Comparison of ENCODE assay signal across 15 cellular contexts in genomic region chr11:46666516-46666915, GRCh38. TPM values are rescaled to one million over a fixed set of nuclear protein-coding genes. Genes with fewer than 3 reads are reported as not detected.
A peak's percentile ranks its signal among the peaks of the same experiment; 100 is the strongest.
DNase-seq lines count a peak whose midpoint lies in the region; ATAC-seq and TF ChIP-seq lines count a peak whose summit lies in the region.
"Had no signal": no experiment of that assay in that cellular context is flagged by ENCODE, and none has a peak within 500 bp of the region (broad histone marks: within the 10 kb centered on the region; RNA-seq: fewer than 3 reads in every experiment).

No MANE protein-coding gene starts in this region.

- peaks cover 27% of the 10 kb centered on the region for H3K4me1 ChIP-seq in OCI-LY1 (ENCODE audit: insufficient read depth, low read length, severe bottlenecking)
- H3K4me1 ChIP-seq in suprapubic skin = peaks cover 8% of the 10 kb centered on the region
- H3K4me1 ChIP-seq: psoas muscle had no signal

- H3K27me3 ChIP-seq in OCI-LY1 (ENCODE audit: insufficient read depth, low read length) (no peaks in the 10 kb centered on the region), suprapubic skin (no peaks in the 10 kb centered on the region)

- no peaks in the 10 kb centered on the region for H3K9me2 ChIP-seq in OCI-LY1 (ENCODE audit: low read depth, low read length)

- intact Hi-C loops in activated CD8-positive, alpha-beta T cell treated with anti-CD3 and anti-CD28 coated beads for 36 hours (cut with micrococcal nuclease) = no loop called here

- peak; percentile 65 for DNase-seq in choroid plexus epithelial cell (ENCODE audit: low read depth)
- DNase-seq in memory B cell (ENCODE audit: low spot score in 2 of 2) = no peak
- DNase-seq in suprapubic skin (ENCODE audit: low spot score in 2 of 2) = peak; percentile 50 to 60
- DNase-seq in activated CD8-positive, alpha-beta T cell treated with anti-CD3 and anti-CD28 coated beads for 36 hours = no peak
- no peak for DNase-seq in NCI-H1048 (lab: John Stamatoyannopoulos, UW)
- DNase-seq: CD8-positive, alpha-beta T cell; GOT3; Kasumi-1; midbrain; NCI-H2081; NCI-H774 had no signal

- peak overlapping the region; percentile 73 for H3K27ac Mint-ChIP-seq in memory B cell
- H3K27ac Mint-ChIP-seq in activated CD8-positive, alpha-beta T cell treated with anti-CD3 and anti-CD28 coated beads for 36 hours = no peak overlapping the region
- H3K27ac Mint-ChIP-seq: CD8-positive, alpha-beta T cell had no signal

- no peaks in the 10 kb centered on the region for H3K9me3 ChIP-seq in OCI-LY1 (ENCODE audit: low read length)
- no peaks in the 10 kb centered on the region for H3K9me3 ChIP-seq in suprapubic skin
- H3K9me3 ChIP-seq: psoas muscle had no signal

- H3K4me3 ChIP-seq in OCI-LY1 (ENCODE audit: low read depth, low read length, poor library complexity, severe bottlenecking) (no peak overlapping the region), choroid plexus epithelial cell (ENCODE audit: low read depth, low read length) (no peak overlapping the region), suprapubic skin (no peak overlapping the region)
- H3K4me3 ChIP-seq: psoas muscle had no signal

- H3K9me3 Mint-ChIP-seq in memory B cell = no peaks in the 10 kb centered on the region
- no peaks in the 10 kb centered on the region for H3K9me3 Mint-ChIP-seq in activated CD8-positive, alpha-beta T cell treated with anti-CD3 and anti-CD28 coated beads for 36 hours
- H3K9me3 Mint-ChIP-seq: activated naive CD4-positive, alpha-beta T cell treated with anti-CD3 and anti-CD28 coated beads, Interleukin-2, amount 50 U/mL, for 24 hours; CD8-positive, alpha-beta T cell had no signal

- H3K36me3 ChIP-seq in OCI-LY1 (ENCODE audit: insufficient read depth, low read length) (peaks cover 84% of the 10 kb centered on the region), suprapubic skin (peaks cover 98% of the 10 kb centered on the region)

- 69% methylated on average over 5 of the region's 5 CpGs for WGBS in suprapubic skin

- ATAC-seq in memory B cell (ENCODE audit: low read depth) = no peak
- ATAC-seq in activated CD8-positive, alpha-beta T cell treated with anti-CD3 and anti-CD28 coated beads for 36 hours = no peak
- ATAC-seq in HG02970 (IDR thresholded peaks at IDR 0.05; ENCODE audit: low FRiP score, unreplicated experiment) = no peak
- ATAC-seq: CD8-positive, alpha-beta T cell had no signal

- H3K4me1 Mint-ChIP-seq in memory B cell = no peaks in the 10 kb centered on the region
- H3K4me1 Mint-ChIP-seq in activated CD8-positive, alpha-beta T cell treated with anti-CD3 and anti-CD28 coated beads for 36 hours (ENCODE audit: low read depth) = peaks cover 18% of the 10 kb centered on the region

- H3K4me2 ChIP-seq in OCI-LY1 (ENCODE audit: low read length) = no peak overlapping the region

- CTCF ChIA-PET in activated CD8-positive, alpha-beta T cell treated with anti-CD3 and anti-CD28 coated beads for 36 hours (lab: Charles Lee) = no interaction called here

- no peaks in the 10 kb centered on the region for H4K20me1 ChIP-seq in OCI-LY1 (ENCODE audit: insufficient read depth, low read length)

- no peak overlapping the region for H3K4me3 Mint-ChIP-seq in memory B cell
- no peak overlapping the region for H3K4me3 Mint-ChIP-seq in activated CD8-positive, alpha-beta T cell treated with anti-CD3 and anti-CD28 coated beads for 36 hours
- H3K4me3 Mint-ChIP-seq: activated naive CD4-positive, alpha-beta T cell treated with anti-CD3 and anti-CD28 coated beads, Interleukin-2, amount 50 U/mL, for 24 hours; CD8-positive, alpha-beta T cell had no signal

- 0 out of 2 replicates have a peak overlapping the region, but pooled peaks have one; percentile 22 for H3K9ac ChIP-seq in OCI-LY1 (ENCODE audit: low read length)

- H3K27ac ChIP-seq in OCI-LY1 (ENCODE audit: low read depth, low read length, poor library complexity, severe bottlenecking) (peak overlapping the region; percentile 58), suprapubic skin (peak overlapping the region; percentile 60)
- H3K27ac ChIP-seq: psoas muscle had no signal

- TF ChIP-seq CTCF in OCI-LY1 (IDR thresholded peaks at IDR 0.05; ENCODE audit: low read length) = no peak
- no peak for TF ChIP-seq CTCF in choroid plexus epithelial cell (conservative IDR thresholded peaks at IDR 0.05; ENCODE audit: low read depth, low read length)
- TF ChIP-seq CTCF in suprapubic skin (IDR thresholded peaks at IDR 0.05) = no peak
- no peak for TF ChIP-seq CTCF in activated CD8-positive, alpha-beta T cell treated with anti-CD3 and anti-CD28 coated beads for 36 hours (IDR thresholded peaks at IDR 0.05)

- no peaks in the 10 kb centered on the region for H3K79me2 ChIP-seq in OCI-LY1 (ENCODE audit: insufficient read depth, low read length)

- no peak for TF ChIP-seq EP300 in suprapubic skin (IDR thresholded peaks at IDR 0.05)

- POLR2A ChIA-PET in activated CD8-positive, alpha-beta T cell treated with anti-CD3 and anti-CD28 coated beads for 36 hours (lab: Charles Lee) = no interaction called here

- no peak for TF ChIP-seq POLR2A in suprapubic skin (IDR thresholded peaks at IDR 0.05)

- peaks cover 39% of the 10 kb centered on the region for H3K36me3 Mint-ChIP-seq in memory B cell
- peaks cover 17% of the 10 kb centered on the region for H3K36me3 Mint-ChIP-seq in activated CD8-positive, alpha-beta T cell treated with anti-CD3 and anti-CD28 coated beads for 36 hours (ENCODE audit: low read depth)

- H3F3A ChIP-seq in OCI-LY1 (ENCODE audit: insufficient read depth, low read length) = no peaks in the 10 kb centered on the region

- no peak overlapping the region for H2AFZ ChIP-seq in OCI-LY1 (ENCODE audit: low read length)

- H3K27me3 Mint-ChIP-seq in memory B cell = no peaks in the 10 kb centered on the region
- H3K27me3 Mint-ChIP-seq in activated CD8-positive, alpha-beta T cell treated with anti-CD3 and anti-CD28 coated beads for 36 hours = no peaks in the 10 kb centered on the region
- H3K27me3 Mint-ChIP-seq: activated naive CD4-positive, alpha-beta T cell treated with anti-CD3 and anti-CD28 coated beads, Interleukin-2, amount 50 U/mL, for 24 hours had no signal

RNA-seq across cellular contexts. Expression of gene ARHGAP1, which starts 33.9 kb away (rescaled TPM):
- 10 to 100 TPM; 53.7 to 72.5 (median 68.5) TPM for total RNA-seq in suprapubic skin
- 10 to 100 TPM; 32.7 to 34.5 TPM for total RNA-seq in activated CD8-positive, alpha-beta T cell treated with anti-CD3 and anti-CD28 coated beads for 36 hours

RNA-seq across cellular contexts. Expression of gene ZNF408, which starts 34.3 kb away (rescaled TPM):
- total RNA-seq in suprapubic skin = 10 to 100 TPM; 11.6 to 25.6 (median 13.7) TPM
- total RNA-seq in activated CD8-positive, alpha-beta T cell treated with anti-CD3 and anti-CD28 coated beads for 36 hours = 1 to 10 TPM; 9.2 to 9.7 TPM

RNA-seq across cellular contexts. Expression of gene ATG13, which starts 49.2 kb away (rescaled TPM):
- 10 to 100 TPM; 68.8 to 94.3 (median 90.2) TPM for total RNA-seq in suprapubic skin
- 10 to 100 TPM; 53.4 to 61.2 TPM for total RNA-seq in activated CD8-positive, alpha-beta T cell treated with anti-CD3 and anti-CD28 coated beads for 36 hours

RNA-seq across cellular contexts. Expression of gene HARBI1, which starts 49.5 kb away (rescaled TPM):
- 1 to 10 TPM; 2.8 to 5.6 (median 3.5) TPM for total RNA-seq in suprapubic skin
- total RNA-seq in activated CD8-positive, alpha-beta T cell treated with anti-CD3 and anti-CD28 coated beads for 36 hours = 1 to 10 TPM; 3.1 to 3.3 TPM

RNA-seq across cellular contexts. Expression of gene F2, which starts 52.5 kb away (rescaled TPM):
- 1 to 10 TPM in 1 of 4 donors, not detected in 3; 1.6 TPM for total RNA-seq in suprapubic skin
- not detected for total RNA-seq in activated CD8-positive, alpha-beta T cell treated with anti-CD3 and anti-CD28 coated beads for 36 hours
- total RNA-seq: CD8-positive, alpha-beta T cell had no signal

Comparison
In these comparisons a context has a peak if more than half of its experiments do, and no peak if none do; other contexts are left out.
1. DNase-seq: peak in choroid plexus epithelial cell (single experiment) and suprapubic skin (2 of 2); none in memory B cell (0 of 2), activated CD8-positive, alpha-beta T cell treated with anti-CD3 and anti-CD28 coated beads for 36 hours (single experiment) and NCI-H1048 (single experiment).